ENCODE assay signal across 33 cellular contexts in the genomic region with DNA sequence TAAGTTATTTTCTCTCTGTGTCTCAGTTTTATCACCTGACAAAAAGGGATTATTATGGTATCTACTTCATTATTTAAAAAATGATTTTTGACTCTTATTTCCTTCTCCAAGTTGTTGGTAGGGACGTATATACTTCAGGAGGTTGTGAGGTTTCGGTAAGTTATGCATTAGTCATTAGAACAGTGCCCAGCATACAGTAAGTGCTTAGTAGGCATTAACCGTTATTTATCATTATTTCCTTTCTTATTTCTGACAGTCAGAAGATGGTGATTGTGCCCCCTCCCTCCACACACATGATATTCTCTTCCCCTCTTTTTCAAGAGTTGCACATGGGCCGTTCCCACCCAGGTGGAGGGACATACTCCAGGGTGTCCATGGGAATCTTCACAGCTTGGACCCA. TPM values are rescaled to one million over a fixed set of nuclear protein-coding genes. Genes with fewer than 3 reads are reported as not detected.
"Had no signal": no experiment of that assay in that cellular context is flagged by ENCODE, and none has a peak within 500 bp of the region (broad histone marks: within the 10 kb centered on the region; RNA-seq: fewer than 3 reads in every experiment).

No MANE protein-coding gene starts in this region.

- ATAC-seq: left colon; left lung; lower lobe of right lung; natural killer cell; pancreas; right cardiac atrium; stimulated activated effector memory CD8-positive, alpha-beta T cell treated with anti-CD3 and anti-CD28 coated beads, Interleukin-12 subunit alpha, Interleukin-12 subunit beta, amount 100 ng/mL, for 72 hours had no signal

- H3K4me1 Mint-ChIP-seq: immature natural killer cell, naive B cell, natural killer cell had no signal

- DNase-seq: hypothalamus; immature natural killer cell; kidney; left colon; left lung; lower lobe of right lung; mammary epithelial cell; mesenchymal stem cell; naive B cell; natural killer cell; nephron progenitor cell; nucleus accumbens; pancreas; posterior cingulate gyrus; retina; right cardiac atrium; sigmoid colon; small intestine; spleen; stimulated activated CD4-positive, alpha-beta T cell treated with anti-CD3 and anti-CD28 coated beads, Interleukin-4, amount 100 ng/mL, for 24 hours; stimulated activated naive CD4-positive, alpha-beta T cell; tibial artery; uterus had no signal

- H3K27ac ChIP-seq: left lung, lower lobe of right lung, pancreas, prostate gland, sigmoid colon, suprapubic skin, thoracic aorta, tibial artery, uterus had no signal

- H3K27me3 ChIP-seq: left lung, pancreas, uterus had no signal

- H3K27ac Mint-ChIP-seq: immature natural killer cell; naive B cell; natural killer cell; nephron progenitor cell; stimulated activated effector memory CD8-positive, alpha-beta T cell treated with anti-CD3 and anti-CD28 coated beads, Interleukin-12 subunit alpha, Interleukin-12 subunit beta, amount 100 ng/mL, for 72 hours; stimulated activated naive CD8-positive, alpha-beta T cell treated with anti-CD3 and anti-CD28 coated beads, Interleukin-15, Interleukin-2, amounts not matched to agents 100 ng/mL and 50 ng/mL, for 24 hours; type B pancreatic cell had no signal

- H3K4me1 ChIP-seq: pancreas, prostate gland, uterus had no signal

- H3K27me3 Mint-ChIP-seq: stimulated activated naive CD8-positive, alpha-beta T cell treated with anti-CD3 and anti-CD28 coated beads, Interleukin-15, Interleukin-2, amounts not matched to agents 100 ng/mL and 50 ng/mL, for 24 hours; type B pancreatic cell had no signal

- H3K36me3 ChIP-seq: pancreas, prostate gland, sigmoid colon, spleen, thoracic aorta, tibial artery, uterus had no signal

- H3K9me3 Mint-ChIP-seq: immature natural killer cell; naive B cell; natural killer cell; nephron progenitor cell; stimulated activated effector memory CD8-positive, alpha-beta T cell treated with anti-CD3 and anti-CD28 coated beads, Interleukin-12 subunit alpha, Interleukin-12 subunit beta, amount 100 ng/mL, for 72 hours; stimulated activated naive CD8-positive, alpha-beta T cell treated with anti-CD3 and anti-CD28 coated beads, Interleukin-15, Interleukin-2, amounts not matched to agents 100 ng/mL and 50 ng/mL, for 24 hours; type B pancreatic cell had no signal

- FAIRE-seq: islet of Langerhans, kidney, pancreas, small intestine had no signal

- H3K4me3 Mint-ChIP-seq: immature natural killer cell; naive B cell; natural killer cell; nephron progenitor cell; stimulated activated effector memory CD8-positive, alpha-beta T cell treated with anti-CD3 and anti-CD28 coated beads, Interleukin-12 subunit alpha, Interleukin-12 subunit beta, amount 100 ng/mL, for 72 hours; stimulated activated naive CD8-positive, alpha-beta T cell treated with anti-CD3 and anti-CD28 coated beads, Interleukin-15, Interleukin-2, amounts not matched to agents 100 ng/mL and 50 ng/mL, for 24 hours; type B pancreatic cell had no signal

- H3K36me3 Mint-ChIP-seq: immature natural killer cell; naive B cell; natural killer cell; stimulated activated effector memory CD8-positive, alpha-beta T cell treated with anti-CD3 and anti-CD28 coated beads, Interleukin-12 subunit alpha, Interleukin-12 subunit beta, amount 100 ng/mL, for 72 hours; type B pancreatic cell had no signal

- H3K9me3 ChIP-seq: left lung, lower lobe of right lung, pancreas, prostate gland, sigmoid colon, spleen, suprapubic skin, thoracic aorta, tibial artery, uterus had no signal

- H3K4me3 ChIP-seq: left lung, lower lobe of right lung, pancreas, prostate gland, sigmoid colon, spleen, suprapubic skin, thoracic aorta, tibial artery, uterus had no signal

RNA-seq across cellular contexts. Expression of a gene that starts 36.1 kb away (rescaled TPM):
- total RNA-seq: mammary epithelial cell, mononuclear cell, natural killer cell had no signal
- polyA plus RNA-seq: immature natural killer cell, mammary epithelial cell had no signal

RNA-seq across cellular contexts. Expression of a gene that starts 53.6 kb away (rescaled TPM):
- total RNA-seq: liver, osteoblast had no signal
